ENCODE assay signal across 19 cellular contexts in the genomic region with DNA sequence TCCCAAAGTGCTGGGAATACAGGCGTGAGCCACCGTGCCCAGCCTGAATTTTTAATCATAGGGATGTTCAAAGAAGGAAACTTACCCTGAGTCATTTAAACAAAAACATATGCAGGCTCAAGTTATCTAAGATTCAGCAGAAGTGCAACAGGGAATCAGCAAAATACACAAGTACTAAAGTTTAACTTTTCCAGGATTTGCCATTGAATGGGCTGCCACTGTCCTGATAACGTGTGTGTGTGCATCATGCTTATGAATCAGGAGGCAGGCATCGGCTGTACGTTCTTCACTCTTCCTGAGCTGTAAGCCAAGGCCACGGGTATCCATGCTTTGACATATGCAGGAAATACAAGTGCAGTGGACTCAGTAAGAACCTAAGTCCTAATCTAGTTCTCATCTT. TPM values are rescaled to one million over a fixed set of nuclear protein-coding genes. Genes with fewer than 3 reads are reported as not detected.
"Had no signal": no experiment of that assay in that cellular context is flagged by ENCODE, and none has a peak within 500 bp of the region (broad histone marks: within the 10 kb centered on the region; RNA-seq: fewer than 3 reads in every experiment).

No MANE protein-coding gene starts in this region.

- H3K4me3 ChIP-seq: cardiac muscle cell, lung, spleen, tibial artery, vagina had no signal

- H3K36me3 ChIP-seq: cardiac muscle cell, neutrophil, spleen, tibial artery, vagina had no signal

- H3K27me3 ChIP-seq: cardiac muscle cell, neutrophil, spleen, tibial artery, vagina had no signal

- DNase-seq: activated CD4-positive, alpha-beta memory T cell treated with anti-CD3 and anti-CD28 coated beads for 36 hours; activated CD4-positive, alpha-beta T cell treated with anti-CD3 and anti-CD28 coated beads for 1 hour; activated gamma-delta T cell treated with Interleukin-2 at 50 U/mL for 16 hours; activated naive CD8-positive, alpha-beta T cell treated with anti-CD3 and anti-CD28 coated beads for 36 hours; activated T-cell treated with anti-CD3 and anti-CD28 coated beads, Interleukin-2, amount 50 U/mL, for 72 hours; aorta; effector CD4-positive, alpha-beta T cell; hypothalamus; immature natural killer cell; left colon; naive B cell; right cardiac atrium; spleen; stimulated activated CD4-positive, alpha-beta T cell treated with anti-CD3 and anti-CD28 coated beads, Interleukin-1b, Interleukin-23, amount 100 ng/mL, for 48 hours; tibial artery had no signal

- H3K9me3 ChIP-seq: neutrophil, spleen, tibial artery, vagina had no signal

- H3K4me1 ChIP-seq: spleen, tibial artery, vagina had no signal

- H3K27ac ChIP-seq: cardiac muscle cell, neutrophil, spleen, tibial artery, vagina had no signal

RNA-seq across cellular contexts. Expression of a gene that starts 48.8 kb away (rescaled TPM):
- polyA plus RNA-seq: immature natural killer cell had no signal
